Comparison of ENCODE assay signal across 11 cellular contexts in genomic region chr9:128093016-128093415, GRCh38. TPM values are rescaled to one million over a fixed set of nuclear protein-coding genes. Genes with fewer than 3 reads are reported as not detected.
DNase-seq lines count a peak whose midpoint lies in the region; ATAC-seq and TF ChIP-seq lines count a peak whose summit lies in the region.
"Had no signal": no experiment of that assay in that cellular context is flagged by ENCODE, and none has a peak within 500 bp of the region (broad histone marks: within the 10 kb centered on the region; RNA-seq: fewer than 3 reads in every experiment).

No MANE protein-coding gene starts in this region.

- no peaks in the 10 kb centered on the region for H3K27me3 Mint-ChIP-seq in CD4-positive, alpha-beta memory T cell

- intact Hi-C loops in CD4-positive, alpha-beta memory T cell (cut with micrococcal nuclease) = no loop called here
- intact Hi-C loops in esophagus muscularis mucosa (cut with DNase I) (loop anchor here (10.0 kb wide), 1 partner anchor 118 kb away; no protein-coding TSS in a partner anchor), sigmoid colon (cut with DNase I) (no loop called here), lower leg skin (cut with DNase I; ENCODE audit: low total_unique reads) (no loop called here)

- H3K4me3 Mint-ChIP-seq in CD4-positive, alpha-beta memory T cell = peak overlapping the region in 6 of 8 donors; percentile 0 to 58 (median 36)

- H3K9ac ChIP-seq in SK-N-MC (ENCODE audit: insufficient read length) = no peak overlapping the region

- peak in 1 of 5 donors; percentile 16 for DNase-seq in CD4-positive, alpha-beta memory T cell
- DNase-seq in SK-N-MC (ENCODE audit: low read depth, low spot score) = no peak
- DNase-seq in esophagus muscularis mucosa (ENCODE audit: extremely low spot score) = no peak
- no peak for DNase-seq in sigmoid colon
- no peak for DNase-seq in T1000 (lab: John Stamatoyannopoulos, UW)
- DNase-seq in lower leg skin (ENCODE audit: low spot score in 2 of 2) = no peak
- DNase-seq: HCEC 1CT had no signal

- H3K27me3 ChIP-seq in CD4-positive, alpha-beta memory T cell (ENCODE audit: insufficient read depth, low read length) = no peaks in the 10 kb centered on the region
- no peaks in the 10 kb centered on the region for H3K27me3 ChIP-seq in esophagus muscularis mucosa
- no peaks in the 10 kb centered on the region for H3K27me3 ChIP-seq in sigmoid colon

- H3K36me3 Mint-ChIP-seq in CD4-positive, alpha-beta memory T cell = peaks cover 3 to 22% of the 10 kb centered on the region in 2 donors

- POLR2A ChIA-PET in CD4-positive, alpha-beta memory T cell (lab: Charles Lee; ENCODE audit: partially characterized antibody) = interaction anchor here (0.7 to 3.8 kb wide), 8 partner anchors 12 to 138 kb away, joined by 3 to 18 read pairs (median 4); partner anchors contain the start of genes NAIF1 and SLC25A25

- TF ChIP-seq EP300 in esophagus muscularis mucosa (IDR thresholded peaks at IDR 0.05) (no peak), sigmoid colon (IDR thresholded peaks at IDR 0.05) (no peak)

- H3K4me1 Mint-ChIP-seq in CD4-positive, alpha-beta memory T cell = peaks cover 40 to 83% (median 63%) of the 10 kb centered on the region in 4 donors

- H3K4me1 ChIP-seq in CD4-positive, alpha-beta memory T cell (ENCODE audit: insufficient read depth, low read length) = peaks cover 85% of the 10 kb centered on the region
- H3K4me1 ChIP-seq in esophagus muscularis mucosa (peaks cover 58 to 86% (median 71%) of the 10 kb centered on the region in 4 donors), sigmoid colon (peaks cover 0 to 62% (median 59%) of the 10 kb centered on the region in 4 donors)

- peak overlapping the region; percentile 57 for H3K27ac ChIP-seq in CD4-positive, alpha-beta memory T cell (ENCODE audit: low read depth, low read length)
- H3K27ac ChIP-seq in SK-N-MC (peak overlapping the region; percentile 74), esophagus muscularis mucosa (replicated peaks in 1 of 4) (peak overlapping the region; percentile 93 to 97 (median 96)), sigmoid colon (peak overlapping the region; percentile 91 to 98 (median 92))

- peaks cover 3% of the 10 kb centered on the region for H3K36me3 ChIP-seq in CD4-positive, alpha-beta memory T cell (ENCODE audit: insufficient read depth, low read length)
- H3K36me3 ChIP-seq in SK-N-MC (ENCODE audit: insufficient read depth, low read length) = no peaks in the 10 kb centered on the region
- H3K36me3 ChIP-seq in esophagus muscularis mucosa = no peaks in the 10 kb centered on the region
- H3K36me3 ChIP-seq in sigmoid colon = no peaks in the 10 kb centered on the region

- no peak for ATAC-seq in HG02798 (IDR thresholded peaks at IDR 0.05; ENCODE audit: poor library complexity, unreplicated experiment)
- ATAC-seq in HG02588 (IDR thresholded peaks at IDR 0.05; ENCODE audit: unreplicated experiment) = no peak

- H3K4me3 ChIP-seq in CD4-positive, alpha-beta memory T cell (ENCODE audit: low read length in 2 of 2) = no peak overlapping the region
- H3K4me3 ChIP-seq in SK-N-MC (no peak overlapping the region), esophagus muscularis mucosa (no peak overlapping the region), sigmoid colon (no peak overlapping the region), lower leg skin (ENCODE audit: low read depth, poor library complexity, severe bottlenecking) (no peak overlapping the region)

- no peaks in the 10 kb centered on the region for H3K9me3 Mint-ChIP-seq in CD4-positive, alpha-beta memory T cell

- no peaks in the 10 kb centered on the region for H3K9me3 ChIP-seq in CD4-positive, alpha-beta memory T cell (ENCODE audit: control insufficient read depth in 1 of 2, low read length in 2 of 2)
- no peaks in the 10 kb centered on the region for H3K9me3 ChIP-seq in SK-N-MC (ENCODE audit: low read depth, low read length)
- no peaks in the 10 kb centered on the region for H3K9me3 ChIP-seq in esophagus muscularis mucosa
- H3K9me3 ChIP-seq in sigmoid colon = no peaks in the 10 kb centered on the region

- TF ChIP-seq CTCF in esophagus muscularis mucosa (IDR thresholded peaks at IDR 0.05) = no peak
- no peak for TF ChIP-seq CTCF in sigmoid colon (IDR thresholded peaks at IDR 0.05)
- no peak for TF ChIP-seq CTCF in lower leg skin (IDR thresholded peaks at IDR 0.05)

- no peak for TF ChIP-seq POLR2A in esophagus muscularis mucosa (IDR thresholded peaks at IDR 0.05; ENCODE audit: low read depth)
- TF ChIP-seq POLR2A in sigmoid colon (IDR thresholded peaks at IDR 0.05) = no peak
- no peak for TF ChIP-seq POLR2A in lower leg skin (IDR thresholded peaks at IDR 0.05)

- peak overlapping the region; percentile 77 to 98 (median 93) for H3K27ac Mint-ChIP-seq in CD4-positive, alpha-beta memory T cell

- CTCF ChIA-PET in CD4-positive, alpha-beta memory T cell (lab: Charles Lee; ENCODE audit: partially characterized antibody) = interaction anchor here (0.6 to 2.8 kb wide), 10 partner anchors 10 to 149 kb away, joined by 3 to 17 read pairs (median 4); no protein-coding TSS in a partner anchor

- 63% methylated on average over 4 of the region's 4 CpGs for WGBS in esophagus muscularis mucosa
- 62 to 89% methylated on average over 4 of the region's 4 CpGs for WGBS in sigmoid colon, 2 donors
- 76 to 78% methylated on average over 4 of the region's 4 CpGs for WGBS in lower leg skin, 2 donors

RNA-seq across cellular contexts. Expression of gene SLC25A25, which starts 25.0 kb away (rescaled TPM):
- 10 to 100 TPM; 22.0 to 26.9 TPM for total RNA-seq in CD4-positive, alpha-beta memory T cell
- 10 to 100 TPM; 13.4 to 17.6 TPM for polyA plus RNA-seq in CD4-positive, alpha-beta memory T cell
- total RNA-seq in esophagus muscularis mucosa = 100 to 1,000 TPM in 1 of 4 donors, 10 to 100 TPM in 3; 14.5 to 140 (median 21.3) TPM
- total RNA-seq in sigmoid colon = 10 to 100 TPM; 10.2 to 77.2 (median 12.9) TPM
- 10 to 100 TPM; 16.6 to 19.4 (median 16.8) TPM for polyA plus RNA-seq in sigmoid colon
- total RNA-seq in lower leg skin = 10 to 100 TPM; 26.4 to 40.3 (median 32.0) TPM

RNA-seq across cellular contexts. Expression of gene NAIF1, which starts 25.9 kb away (rescaled TPM):
- 10 to 100 TPM; 13.3 to 13.8 TPM for total RNA-seq in CD4-positive, alpha-beta memory T cell
- 10 to 100 TPM; 11.3 to 15.2 TPM for polyA plus RNA-seq in CD4-positive, alpha-beta memory T cell
- total RNA-seq in esophagus muscularis mucosa (10 to 100 TPM in 2 of 4 donors, 1 to 10 TPM in 2; 5.4 to 12.0 (median 9.7) TPM), sigmoid colon (10 to 100 TPM in 1 of 4 donors, 1 to 10 TPM in 3; 5.5 to 10.7 (median 6.3) TPM), lower leg skin (10 to 100 TPM in 1 of 4 donors, 1 to 10 TPM in 3; 8.6 to 10.8 (median 9.6) TPM)
- polyA plus RNA-seq in sigmoid colon = 10 to 100 TPM in 1 of 3 donors, 1 to 10 TPM in 2; 8.4 to 11.0 (median 8.6) TPM

RNA-seq across cellular contexts. Expression of gene PTGES2, which starts 34.5 kb away (rescaled TPM):
- 10 to 100 TPM; 51.8 to 57.9 TPM for total RNA-seq in CD4-positive, alpha-beta memory T cell
- 10 to 100 TPM; 47.5 to 48.8 TPM for polyA plus RNA-seq in CD4-positive, alpha-beta memory T cell
- 10 to 100 TPM; 58.0 to 72.7 (median 60.5) TPM for total RNA-seq in esophagus muscularis mucosa
- 100 to 1,000 TPM in 2 of 4 donors, 10 to 100 TPM in 2; 60.0 to 119 (median 97.5) TPM for total RNA-seq in sigmoid colon
- polyA plus RNA-seq in sigmoid colon = 10 to 100 TPM; 56.5 to 82.2 (median 66.1) TPM
- 10 to 100 TPM; 32.6 to 66.5 (median 56.3) TPM for total RNA-seq in lower leg skin

RNA-seq across cellular contexts. Expression of gene LCN2, which starts 56.2 kb away (rescaled TPM):
- total RNA-seq in CD4-positive, alpha-beta memory T cell = not detected
- not detected for polyA plus RNA-seq in CD4-positive, alpha-beta memory T cell
- 1 to 10 TPM in 1 of 4 donors, under 1 TPM in 1, not detected in 2; 0.83 to 6.2 TPM for total RNA-seq in esophagus muscularis mucosa
- total RNA-seq in sigmoid colon = not detected
- 1,000 to 10,000 TPM in 1 of 3 donors, 10 to 100 TPM in 1, 1 to 10 TPM in 1; 9.6 to 1,818 (median 79.8) TPM for polyA plus RNA-seq in sigmoid colon
- 10 to 100 TPM in 2 of 4 donors, 1 to 10 TPM in 2; 3.7 to 33.8 (median 19.1) TPM for total RNA-seq in lower leg skin
- total RNA-seq: M059J, pulmonary artery endothelial cell had no signal
